In the genomic region with DNA sequence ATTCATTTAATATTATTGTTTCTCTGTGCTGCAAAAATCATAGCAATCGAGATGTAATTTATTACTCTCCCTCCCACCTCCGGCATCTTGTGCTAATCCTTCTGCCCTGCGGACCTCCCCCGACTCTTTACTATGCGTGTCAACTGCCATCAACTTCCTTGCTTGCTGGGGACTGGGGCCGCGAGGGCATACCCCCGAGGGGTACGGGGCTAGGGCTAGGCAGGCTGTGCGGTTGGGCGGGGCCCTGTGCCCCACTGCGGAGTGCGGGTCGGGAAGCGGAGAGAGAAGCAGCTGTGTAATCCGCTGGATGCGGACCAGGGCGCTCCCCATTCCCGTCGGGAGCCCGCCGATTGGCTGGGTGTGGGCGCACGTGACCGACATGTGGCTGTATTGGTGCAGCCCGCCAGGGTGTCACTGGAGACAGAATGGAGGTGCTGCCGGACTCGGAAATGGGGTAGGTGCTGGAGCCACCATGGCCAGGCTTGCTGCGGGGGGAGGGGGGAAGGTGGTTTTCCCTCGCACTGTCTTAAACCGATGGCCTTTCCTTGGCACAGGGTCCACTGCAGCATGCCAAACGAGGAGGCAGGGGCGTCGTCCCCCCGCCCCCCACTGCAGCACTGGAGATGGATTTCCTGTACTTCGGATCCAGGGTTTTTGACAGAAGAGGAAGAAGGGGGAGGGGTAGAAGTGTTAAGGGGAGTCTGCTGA, we compare ENCODE assay signal across 1 cellular context.
TF ChIP-seq lines count a peak whose summit lies in the region.

Gene APC, plus strand, starts transcription at position 414 of the 708 bp plus-strand sequence. CDS start 17,006 bp downstream, outside the sequence.

TF ChIP-seq in K562, 482 proteins besides CTCF, POLR2A, EP300 and RAD21 (continued from another document and continues in another):
- 0 out of 2 replicates have a peak, but pooled peaks have one; percentile 22 for TF ChIP-seq ZBTB2 (IDR thresholded peaks at IDR 0.05)
- TF ChIP-seq KDM1A (IDR thresholded peaks at IDR 0.05): peak; percentile 52 to 71; a peak in 3 of 4 replicates
- no peak for TF ChIP-seq NR2F6 (CRISPR knock-in tag; IDR thresholded peaks at IDR 0.05)
- peak; percentile 79; the same call in 1 of the 2 replicates for TF ChIP-seq E2F5 (CRISPR knock-in tag; IDR thresholded peaks at IDR 0.05)
- peak; percentile 96 for TF ChIP-seq TOE1 (IDR thresholded peaks at IDR 0.05; ENCODE audit: borderline replicate concordance)
- peak; percentile 95; the same call in 1 of the 2 replicates for TF ChIP-seq TOE1 (CRISPR knock-in tag; IDR thresholded peaks at IDR 0.05; ENCODE audit: borderline replicate concordance, low read depth)
- TF ChIP-seq, protein P1, sequence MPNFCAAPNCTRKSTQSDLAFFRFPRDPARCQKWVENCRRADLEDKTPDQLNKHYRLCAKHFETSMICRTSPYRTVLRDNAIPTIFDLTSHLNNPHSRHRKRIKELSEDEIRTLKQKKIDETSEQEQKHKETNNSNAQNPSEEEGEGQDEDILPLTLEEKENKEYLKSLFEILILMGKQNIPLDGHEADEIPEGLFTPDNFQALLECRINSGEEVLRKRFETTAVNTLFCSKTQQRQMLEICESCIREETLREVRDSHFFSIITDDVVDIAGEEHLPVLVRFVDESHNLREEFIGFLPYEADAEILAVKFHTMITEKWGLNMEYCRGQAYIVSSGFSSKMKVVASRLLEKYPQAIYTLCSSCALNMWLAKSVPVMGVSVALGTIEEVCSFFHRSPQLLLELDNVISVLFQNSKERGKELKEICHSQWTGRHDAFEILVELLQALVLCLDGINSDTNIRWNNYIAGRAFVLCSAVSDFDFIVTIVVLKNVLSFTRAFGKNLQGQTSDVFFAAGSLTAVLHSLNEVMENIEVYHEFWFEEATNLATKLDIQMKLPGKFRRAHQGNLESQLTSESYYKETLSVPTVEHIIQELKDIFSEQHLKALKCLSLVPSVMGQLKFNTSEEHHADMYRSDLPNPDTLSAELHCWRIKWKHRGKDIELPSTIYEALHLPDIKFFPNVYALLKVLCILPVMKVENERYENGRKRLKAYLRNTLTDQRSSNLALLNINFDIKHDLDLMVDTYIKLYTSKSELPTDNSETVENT (CRISPR knock-in tag; IDR thresholded peaks at IDR 0.05): 0 out of 2 replicates have a peak, but pooled peaks have one; percentile 23
- no peak for TF ChIP-seq TAL1 (IDR thresholded peaks at IDR 0.05)
- TF ChIP-seq FOXP1 (CRISPR knock-in tag; IDR thresholded peaks at IDR 0.05): peak; percentile 93
- TF ChIP-seq CREM (IDR thresholded peaks at IDR 0.05; ENCODE audit: low read depth): peak; percentile 66; the same call in 1 of the 2 replicates
- peak; percentile 80 for TF ChIP-seq CXXC5 (CRISPR knock-in tag; IDR thresholded peaks at IDR 0.05)
- peak; percentile 36; the same call in 1 of the 2 replicates for TF ChIP-seq NR2C2 (CRISPR knock-in tag; IDR thresholded peaks at IDR 0.05)
- no peak for TF ChIP-seq NR2C2 (tag; IDR thresholded peaks at IDR 0.05)
- TF ChIP-seq MAFF (IDR thresholded peaks at IDR 0.05; ENCODE audit: low read length): no peak
- 0 out of 2 replicates have a peak, but pooled peaks have one; percentile 32 for TF ChIP-seq SMAD4 (CRISPR knock-in tag; conservative IDR thresholded peaks at IDR 0.05)
- 0 out of 2 replicates have a peak, but pooled peaks have one; percentile 15 for TF ChIP-seq MBD2 (IDR thresholded peaks at IDR 0.05; ENCODE audit: borderline replicate concordance, low read depth)
- TF ChIP-seq CREB1 (IDR thresholded peaks at IDR 0.05): peak; percentile 73
- peak; percentile 67; the same call in 1 of the 2 replicates for TF ChIP-seq CREB1 (CRISPR knock-in tag; IDR thresholded peaks at IDR 0.05)
- TF ChIP-seq FOXK1 (CRISPR knock-in tag; IDR thresholded peaks at IDR 0.05; ENCODE audit: borderline replicate concordance): peak; percentile 80; the same call in 1 of the 2 replicates
- peak in 1 of 2 experiments; percentile 31; a peak in 1 of 4 replicates for TF ChIP-seq RCOR1 (IDR thresholded peaks at IDR 0.05; ENCODE audit: borderline replicate concordance in 1 of 2, low read depth in 2 of 2, low read length in 2 of 2)
- TF ChIP-seq FOXA3 (CRISPR knock-in tag; conservative IDR thresholded peaks at IDR 0.05 in 1 of 2, IDR thresholded peaks at IDR 0.05 in 1 of 2): peak in 1 of 2 experiments; percentile 87; a peak in 1 of 4 replicates
- TF ChIP-seq CTBP1 (IDR thresholded peaks at IDR 0.05; ENCODE audit: borderline replicate concordance): peak; percentile 80
- TF ChIP-seq SMAD3 (CRISPR knock-in tag; conservative IDR thresholded peaks at IDR 0.05): no peak
- peak; percentile 54 for TF ChIP-seq VEZF1 (CRISPR knock-in tag; IDR thresholded peaks at IDR 0.05)
- peak; percentile 63 for TF ChIP-seq ZBTB33 (CRISPR knock-in tag; IDR thresholded peaks at IDR 0.05)
- peak; percentile 24 for TF ChIP-seq RBM22 (IDR thresholded peaks at IDR 0.05; ENCODE audit: low read depth, low read length, poor library complexity, severe bottlenecking)
- peak; percentile 37; the same call in 1 of the 2 replicates for TF ChIP-seq GATAD2A (IDR thresholded peaks at IDR 0.05)
- peak; percentile 56; the same call in 1 of the 2 replicates for TF ChIP-seq ZNF224 (CRISPR knock-in tag; IDR thresholded peaks at IDR 0.05)
- no peak for TF ChIP-seq SOX6 (IDR thresholded peaks at IDR 0.05)
- TF ChIP-seq SNRNP70 (optimal IDR thresholded peaks at IDR 0.05; ENCODE audit: low read depth, low read length): no peak
- TF ChIP-seq ARNT (IDR thresholded peaks at IDR 0.05): peak in 1 of 2 experiments; percentile 21; a peak in 1 of 4 replicates
- no peak for TF ChIP-seq TAF7 (tag; IDR thresholded peaks at IDR 0.05)
- peak in 1 of 2 experiments; percentile 40; a peak in 2 of 4 replicates for TF ChIP-seq NRF1 (conservative IDR thresholded peaks at IDR 0.05 in 1 of 2, IDR thresholded peaks at IDR 0.05 in 1 of 2)
- TF ChIP-seq U2AF1 (optimal IDR thresholded peaks at IDR 0.05; ENCODE audit: low read depth, low read length): no peak
- no peak for TF ChIP-seq DEAF1 (CRISPR knock-in tag; IDR thresholded peaks at IDR 0.05)
- TF ChIP-seq ERF (CRISPR knock-in tag; IDR thresholded peaks at IDR 0.05): 0 out of 2 replicates have a peak, but pooled peaks have one; percentile 59
- no peak for TF ChIP-seq RBM15 (IDR thresholded peaks at IDR 0.05; ENCODE audit: insufficient read depth, low read length)
- no peak for TF ChIP-seq PBX2 (CRISPR knock-in tag; IDR thresholded peaks at IDR 0.05; ENCODE audit: low read depth)
- peak; percentile 79 for TF ChIP-seq PBX2 (tag; conservative IDR thresholded peaks at IDR 0.05; ENCODE audit: low read depth)
- TF ChIP-seq, protein P2, sequence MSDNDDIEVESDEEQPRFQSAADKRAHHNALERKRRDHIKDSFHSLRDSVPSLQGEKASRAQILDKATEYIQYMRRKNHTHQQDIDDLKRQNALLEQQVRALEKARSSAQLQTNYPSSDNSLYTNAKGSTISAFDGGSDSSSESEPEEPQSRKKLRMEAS (CRISPR knock-in tag; IDR thresholded peaks at IDR 0.05): peak; percentile 99
- peak in 1 of 2 experiments; percentile 27 for TF ChIP-seq AFF1 (IDR thresholded peaks at IDR 0.05; ENCODE audit: low read depth in 1 of 2, partially characterized antibody in 2 of 2)
- TF ChIP-seq MEF2D (tag; conservative IDR thresholded peaks at IDR 0.05; ENCODE audit: low read depth): no peak
- TF ChIP-seq ZNF197 (CRISPR knock-in tag; IDR thresholded peaks at IDR 0.05; ENCODE audit: low read depth): 0 out of 2 replicates have a peak, but pooled peaks have one; percentile 53
